In the genomic region with DNA sequence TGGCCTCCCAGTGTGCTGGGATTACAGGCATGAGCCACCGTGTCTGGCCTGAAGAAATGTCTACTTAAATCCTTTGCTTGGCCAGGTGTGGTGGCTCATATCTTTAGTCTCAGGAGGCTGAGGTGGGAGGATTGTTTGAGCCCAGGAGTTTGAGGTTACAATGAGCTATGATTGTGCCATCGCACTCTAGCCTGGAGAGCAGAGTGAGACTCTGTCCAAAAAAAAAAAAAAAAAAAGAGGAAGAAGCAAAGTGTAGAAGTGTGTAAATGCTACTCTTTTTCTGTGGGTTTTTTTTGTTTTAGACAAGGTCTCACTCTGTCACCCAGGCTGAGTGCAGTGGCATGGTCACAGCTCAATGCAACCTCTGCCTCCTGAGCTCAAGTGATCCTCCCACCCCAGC, we compare ENCODE assay signal across 1 cellular context.
TF ChIP-seq lines count a peak whose summit lies in the region.

No MANE protein-coding gene starts in this region.

TF ChIP-seq in GM12878, 131 proteins besides CTCF, POLR2A, EP300 and RAD21:
- TF ChIP-seq STAT1 (conservative IDR thresholded peaks at IDR 0.05): no peak
- TF ChIP-seq NFXL1 (IDR thresholded peaks at IDR 0.05; ENCODE audit: borderline replicate concordance): no peak
- TF ChIP-seq ZNF384 (IDR thresholded peaks at IDR 0.05; ENCODE audit: borderline replicate concordance, low read depth, low read length): peak; percentile 58; the same call in 1 of the 2 replicates
- TF ChIP-seq BCL11A (IDR thresholded peaks at IDR 0.05; ENCODE audit: low read depth, low read length): no peak
